Comparison of ENCODE assay signal across 8 cellular contexts in genomic region chr16:50323335-50324011, GRCh38. TPM values are rescaled to one million over a fixed set of nuclear protein-coding genes. Genes with fewer than 3 reads are reported as not detected.
DNase-seq lines count a peak whose midpoint lies in the region; ATAC-seq lines count a peak whose summit lies in the region.

No MANE protein-coding gene starts in this region.

- no peak overlapping the region for H3K4me3 Mint-ChIP-seq in activated CD8-positive, alpha-beta memory T cell treated with anti-CD3 and anti-CD28 coated beads, Interleukin-2, amount 10 ng/mL, durations not matched to agents 7 days and 5 days

- H3K27me3 Mint-ChIP-seq in activated CD8-positive, alpha-beta memory T cell treated with anti-CD3 and anti-CD28 coated beads, Interleukin-2, amount 10 ng/mL, durations not matched to agents 7 days and 5 days: no peaks in the 10 kb centered on the region

- peaks cover 51% of the 10 kb centered on the region for H3K36me3 Mint-ChIP-seq in activated CD8-positive, alpha-beta memory T cell treated with anti-CD3 and anti-CD28 coated beads, Interleukin-2, amount 10 ng/mL, durations not matched to agents 7 days and 5 days

- H3K27ac Mint-ChIP-seq in activated CD8-positive, alpha-beta memory T cell treated with anti-CD3 and anti-CD28 coated beads, Interleukin-2, amount 10 ng/mL, durations not matched to agents 7 days and 5 days: peak overlapping the region; percentile 37

- no peak for DNase-seq in activated CD8-positive, alpha-beta memory T cell treated with anti-CD3 and anti-CD28 coated beads, Interleukin-2, amount 10 ng/mL, durations not matched to agents 7 days and 5 days
- DNase-seq in activated CD8-positive, alpha-beta memory T cell treated with anti-CD3 and anti-CD28 coated beads for 24 hours: no peak
- peak; percentile 39 for DNase-seq in OCI-M1 (lab: John Stamatoyannopoulos, UW)
- peak; percentile 22 to 43 for DNase-seq in dermis microvascular lymphatic vessel endothelial cell (ENCODE audit: low read depth in 2 of 2)
- peak; percentile 43 for DNase-seq in renal cortical epithelial cell (ENCODE audit: low read depth)
- DNase-seq in stimulated activated CD4-positive, alpha-beta T cell treated with anti-CD3 and anti-CD28 coated beads, Interleukin-4, amount 100 ng/mL, for 4 hours: no peak
- DNase-seq in caudate nucleus (lab: John Stamatoyannopoulos, UW): no peak

- peaks cover 43% of the 10 kb centered on the region for H3K4me1 Mint-ChIP-seq in activated CD8-positive, alpha-beta memory T cell treated with anti-CD3 and anti-CD28 coated beads, Interleukin-2, amount 10 ng/mL, durations not matched to agents 7 days and 5 days

- CTCF ChIA-PET in activated CD8-positive, alpha-beta memory T cell treated with anti-CD3 and anti-CD28 coated beads, Interleukin-2, amount 10 ng/mL, durations not matched to agents 7 days and 5 days (lab: Charles Lee): interaction anchor here (1.0 to 7.1 kb wide), 5 partner anchors 10 to 483 kb away, joined by 3 to 105 read pairs (median 4); partner anchors contain the start of gene ADCY7

- no peaks in the 10 kb centered on the region for H3K9me3 Mint-ChIP-seq in activated CD8-positive, alpha-beta memory T cell treated with anti-CD3 and anti-CD28 coated beads, Interleukin-2, amount 10 ng/mL, durations not matched to agents 7 days and 5 days (ENCODE audit: low read depth)

- H3K27ac ChIP-seq in caudate nucleus (ENCODE audit: low read depth, low read length): no peak overlapping the region

- ATAC-seq in activated CD8-positive, alpha-beta memory T cell treated with anti-CD3 and anti-CD28 coated beads, Interleukin-2, amount 10 ng/mL, durations not matched to agents 7 days and 5 days: no peak
- ATAC-seq in GM18868 (IDR thresholded peaks at IDR 0.05; ENCODE audit: unreplicated experiment): no peak

RNA-seq across cellular contexts. Expression of gene BRD7, which starts 45.3 kb away (rescaled TPM):
- total RNA-seq in activated CD8-positive, alpha-beta memory T cell treated with anti-CD3 and anti-CD28 coated beads, Interleukin-2, amount 10 ng/mL, durations not matched to agents 7 days and 5 days: 100 to 1,000 TPM in 1 of 2 experiments, 10 to 100 TPM in 1; 85.0 to 102 TPM
- total RNA-seq in dermis microvascular lymphatic vessel endothelial cell (31.9 and 35.9 TPM in 2 replicates), renal cortical epithelial cell (38.2 and 67.6 TPM in 2 replicates)

RNA-seq across cellular contexts. Expression of gene ADCY7, which starts 57.1 kb away (rescaled TPM):
- total RNA-seq in activated CD8-positive, alpha-beta memory T cell treated with anti-CD3 and anti-CD28 coated beads, Interleukin-2, amount 10 ng/mL, durations not matched to agents 7 days and 5 days: 100 to 1,000 TPM; 131 to 232 TPM
- total RNA-seq in dermis microvascular lymphatic vessel endothelial cell (2.8 and 8.5 TPM in 2 replicates), renal cortical epithelial cell (30.9 and 48.8 TPM in 2 replicates)

Comparison
In these comparisons a context has a peak if more than half of its experiments do, and no peak if none do; other contexts are left out.
1. DNase-seq: peak in OCI-M1 (single experiment), dermis microvascular lymphatic vessel endothelial cell (2 of 2) and renal cortical epithelial cell (single experiment); none in activated CD8-positive, alpha-beta memory T cell treated with anti-CD3 and anti-CD28 coated beads, Interleukin-2, amount 10 ng/mL, durations not matched to agents 7 days and 5 days (single experiment), activated CD8-positive, alpha-beta memory T cell treated with anti-CD3 and anti-CD28 coated beads for 24 hours (single experiment), stimulated activated CD4-positive, alpha-beta T cell treated with anti-CD3 and anti-CD28 coated beads, Interleukin-4, amount 100 ng/mL, for 4 hours (0 of 2) and caudate nucleus (0 of 61).